ENCODE assay signal across 9 cellular contexts in the genomic region with DNA sequence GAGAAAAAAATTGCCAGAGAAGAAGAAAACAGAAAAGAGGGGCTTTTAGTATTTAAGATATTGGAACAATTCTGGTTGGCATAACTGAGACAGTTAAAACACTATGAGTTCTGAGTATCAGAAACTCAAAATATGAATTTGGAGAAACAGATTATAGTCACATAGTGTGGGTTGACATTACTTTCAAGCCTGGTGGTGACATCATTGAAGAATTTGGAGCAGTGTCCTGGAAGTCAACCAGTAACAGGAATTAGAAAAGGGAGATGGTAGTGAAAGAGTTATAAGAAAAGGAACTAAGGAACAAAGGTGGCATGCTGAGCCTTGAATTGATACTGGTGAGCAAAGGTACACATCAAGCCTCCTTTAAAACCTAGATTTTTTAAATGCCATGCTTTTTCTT.
"Had no signal": no experiment of that assay in that cellular context is flagged by ENCODE, and none has a peak within 500 bp of the region (broad histone marks: within the 10 kb centered on the region; RNA-seq: fewer than 3 reads in every experiment).

No MANE protein-coding gene starts in this region.

- H3K4me1 ChIP-seq: HAP-1 had no signal

- H3K4me3 ChIP-seq: HAP-1, K562 had no signal

- H3K9me3 ChIP-seq: HAP-1 had no signal

- ATAC-seq: HCT116, K562 had no signal

- DNase-seq: GOT3, H7, HFFc6, IMR-90, Kasumi-1, KG1 had no signal

- H3K36me3 ChIP-seq: HAP-1 had no signal
